Comparison of ENCODE assay signal across 8 cellular contexts in genomic region chr9:132878695-132879064, GRCh38. TPM values are rescaled to one million over a fixed set of nuclear protein-coding genes. Genes with fewer than 3 reads are reported as not detected.
DNase-seq lines count a peak whose midpoint lies in the region; ATAC-seq and TF ChIP-seq lines count a peak whose summit lies in the region.

Gene SPACA9, plus strand, starts transcription at chr9:132878898. Its CDS starts 5,050 bp downstream, at chr9:132883948.

- TF ChIP-seq CTCF in Caco-2 (IDR thresholded peaks at IDR 0.05; ENCODE audit: insufficient read depth in 1 of 2, low read depth in 1 of 2, low read length in 1 of 2, severe bottlenecking in 1 of 2, unreplicated experiment in 1 of 2), result no peak

- ATAC-seq in memory B cell (ENCODE audit: low read depth), result peak; percentile 41
- peak; percentile 62 for ATAC-seq in stimulated activated memory B cell treated with anti-CD40 and anti-IgM and Interleukin-4, amounts not matched to agents 10 μg/mL and 1 μg/mL and 100 μg/mL, for 72 hours
- no peak for ATAC-seq in HG03469 (IDR thresholded peaks at IDR 0.05; ENCODE audit: unreplicated experiment)
- no peak for ATAC-seq in HG02588 (IDR thresholded peaks at IDR 0.05; ENCODE audit: unreplicated experiment)

- POLR2A ChIA-PET in Caco-2 (lab: Charles Lee), result interaction anchor here (0.9 kb wide), 1 partner anchor 208 kb away, joined by 5 read pairs; the partner anchor contains the start of genes DDX31 and GTF3C4

- H3K4me1 Mint-ChIP-seq in Caco-2 (ENCODE audit: low read depth, unreplicated experiment), result peaks cover under 1% of the 10 kb centered on the region
- peaks cover 9 to 14% (median 10%) of the 10 kb centered on the region in 3 donors for H3K4me1 Mint-ChIP-seq in IgD-negative memory B cell
- H3K4me1 Mint-ChIP-seq in memory B cell, result peaks cover 17% of the 10 kb centered on the region
- H3K4me1 Mint-ChIP-seq in stimulated activated memory B cell treated with anti-CD40 and anti-IgM and Interleukin-4, amounts not matched to agents 10 μg/mL and 1 μg/mL and 100 μg/mL, for 72 hours, result peaks cover 32% of the 10 kb centered on the region

- peak within 1 kb of the TSS; percentile 78 for H3K4me3 Mint-ChIP-seq in Caco-2 (ENCODE audit: unreplicated experiment)
- peak within 1 kb of the TSS; percentile 81 to 97 (median 91) for H3K4me3 Mint-ChIP-seq in IgD-negative memory B cell
- peak within 1 kb of the TSS; percentile 88 for H3K4me3 Mint-ChIP-seq in memory B cell
- peak within 1 kb of the TSS; percentile 78 for H3K4me3 Mint-ChIP-seq in stimulated activated memory B cell treated with anti-CD40 and anti-IgM and Interleukin-4, amounts not matched to agents 10 μg/mL and 1 μg/mL and 100 μg/mL, for 72 hours

- no TSS peak for BruUV-seq in Caco-2 (replicated peaks; lab: Mats Ljungman, UMichigan)

- DNase-seq in Caco-2 (peak; percentile 62 to 69), memory B cell (ENCODE audit: low spot score in 2 of 2) (peak in 1 of 2 donors; percentile 27)
- peak; percentile 7 to 11 for DNase-seq in activated CD4-positive, alpha-beta T cell treated with anti-CD3 and anti-CD28 coated beads, Interleukin-2, amount 50 U/mL, for 4 hours

- H3K27me3 ChIP-seq in Caco-2 (replicated peaks; ENCODE audit: control insufficient read depth, insufficient read depth, low read length) (no peaks in the 10 kb centered on the region), endocrine pancreas (ENCODE audit: control insufficient read depth, insufficient read depth, low read length) (no peaks in the 10 kb centered on the region)

- H3K36me3 ChIP-seq in Caco-2 (ENCODE audit: control insufficient read depth, insufficient read depth, low read length), result no peaks in the 10 kb centered on the region
- H3K36me3 ChIP-seq in endocrine pancreas (ENCODE audit: control insufficient read depth, insufficient read depth, low read length), result no peaks in the 10 kb centered on the region

- CTCF ChIA-PET in Caco-2 (lab: Charles Lee), result interaction anchor here (0.6 kb wide), 1 partner anchor 12 kb away, joined by 5 read pairs; no protein-coding TSS in a partner anchor

- H3K4me1 ChIP-seq in Caco-2, result no peaks in the 10 kb centered on the region
- H3K4me1 ChIP-seq in endocrine pancreas (ENCODE audit: control insufficient read depth, insufficient read depth, low read length), result no peaks in the 10 kb centered on the region

- H3K36me3 Mint-ChIP-seq in Caco-2 (ENCODE audit: insufficient read depth, unreplicated experiment) (peaks cover 4% of the 10 kb centered on the region), IgD-negative memory B cell (no peaks in the 10 kb centered on the region), memory B cell (no peaks in the 10 kb centered on the region)
- no peaks in the 10 kb centered on the region for H3K36me3 Mint-ChIP-seq in stimulated activated memory B cell treated with anti-CD40 and anti-IgM and Interleukin-4, amounts not matched to agents 10 μg/mL and 1 μg/mL and 100 μg/mL, for 72 hours

- H3K27ac Mint-ChIP-seq in Caco-2 (ENCODE audit: unreplicated experiment) (peak within 1 kb of the TSS; percentile 73), IgD-negative memory B cell (peak within 1 kb of the TSS; percentile 84 to 98 (median 88)), memory B cell (peak within 1 kb of the TSS; percentile 92)
- H3K27ac Mint-ChIP-seq in stimulated activated memory B cell treated with anti-CD40 and anti-IgM and Interleukin-4, amounts not matched to agents 10 μg/mL and 1 μg/mL and 100 μg/mL, for 72 hours, result peak within 1 kb of the TSS; percentile 74

- intact Hi-C loops in Caco-2 (cut with micrococcal nuclease; ENCODE audit: unreplicated experiment), result no loop called here

- H3K27me3 Mint-ChIP-seq in Caco-2 (ENCODE audit: insufficient read depth, unreplicated experiment) (no peaks in the 10 kb centered on the region), IgD-negative memory B cell (peaks cover 2% of the 10 kb centered on the region), memory B cell (no peaks in the 10 kb centered on the region)
- no peaks in the 10 kb centered on the region for H3K27me3 Mint-ChIP-seq in stimulated activated memory B cell treated with anti-CD40 and anti-IgM and Interleukin-4, amounts not matched to agents 10 μg/mL and 1 μg/mL and 100 μg/mL, for 72 hours

- H3K9me3 Mint-ChIP-seq in Caco-2 (ENCODE audit: unreplicated experiment) (no peaks in the 10 kb centered on the region), IgD-negative memory B cell (no peaks in the 10 kb centered on the region), memory B cell (no peaks in the 10 kb centered on the region)
- no peaks in the 10 kb centered on the region for H3K9me3 Mint-ChIP-seq in stimulated activated memory B cell treated with anti-CD40 and anti-IgM and Interleukin-4, amounts not matched to agents 10 μg/mL and 1 μg/mL and 100 μg/mL, for 72 hours

- H3K9me3 ChIP-seq in Caco-2 (no peaks in the 10 kb centered on the region), endocrine pancreas (ENCODE audit: control insufficient read depth, low read length) (no peaks in the 10 kb centered on the region)

- H3K9ac ChIP-seq in endocrine pancreas (ENCODE audit: control insufficient read depth, insufficient read depth, low read length), result peak within 1 kb of the TSS; percentile 94

- H3K4me3 ChIP-seq in Caco-2 (ENCODE audit: low read depth, low read length), result peak within 1 kb of the TSS; percentile 67
- H3K4me3 ChIP-seq in endocrine pancreas (ENCODE audit: control insufficient read depth, insufficient read depth, low read length), result no peak within 1 kb of the TSS

RNA-seq across cellular contexts. Expression of gene SPACA9, which starts in this region (rescaled TPM):
- 0.64 and 0.74 TPM in 2 replicates for total RNA-seq in Caco-2 (2022)
- 4.6 TPM for polyA plus RNA-seq in IgD-negative memory B cell

Comparison
In these comparisons a context has a peak if more than half of its experiments do, and no peak if none do; other contexts are left out.
1. Peak in DNase-seq and H3K4me3 ChIP-seq in Caco-2; RNA of the gene not detected or under 1 TPM.
2. ATAC-seq: peak in memory B cell (single experiment) and stimulated activated memory B cell treated with anti-CD40 and anti-IgM and Interleukin-4, amounts not matched to agents 10 μg/mL and 1 μg/mL and 100 μg/mL, for 72 hours (single experiment); none in HG03469 (single experiment) and HG02588 (single experiment).
3. Peak in every context shown above with its lines, with median percentiles within 50 percentile points of each other: H3K27ac Mint-ChIP-seq and H3K4me3 Mint-ChIP-seq.